ENCODE assay signal across 1 cellular context in genomic region chr17:78324391-78325075, GRCh38.
TF ChIP-seq lines count a peak whose summit lies in the region.

No MANE protein-coding gene starts in this region.

TF ChIP-seq in GM23338, 12 proteins besides CTCF, POLR2A, EP300 and RAD21 (continued from another document):
- TF ChIP-seq ZNF462 (CRISPR knock-in tag; IDR thresholded peaks at IDR 0.05), result no peak
- TF ChIP-seq EZH2phosphoT487 (IDR thresholded peaks at IDR 0.05; ENCODE audit: unreplicated experiment), result no peak
- TF ChIP-seq POLR2AphosphoS5 (IDR thresholded peaks at IDR 0.05; ENCODE audit: low read depth), result no peak
- no peak for TF ChIP-seq STAT1 (IDR thresholded peaks at IDR 0.05; ENCODE audit: unreplicated experiment)
- TF ChIP-seq REST (IDR thresholded peaks at IDR 0.05; ENCODE audit: unreplicated experiment), result no peak
- TF ChIP-seq ZNF114 (CRISPR knock-in tag; IDR thresholded peaks at IDR 0.05), result no peak
- TF ChIP-seq NANOG (IDR thresholded peaks at IDR 0.05; ENCODE audit: borderline replicate concordance), result no peak
- no peak for TF ChIP-seq EZH2 (IDR thresholded peaks at IDR 0.05; ENCODE audit: low read depth, unreplicated experiment)
- TF ChIP-seq JUNB (IDR thresholded peaks at IDR 0.05; ENCODE audit: unreplicated experiment), result no peak
- TF ChIP-seq ETS1 (IDR thresholded peaks at IDR 0.05), result no peak
- TF ChIP-seq ZNF331 (CRISPR knock-in tag; IDR thresholded peaks at IDR 0.05; ENCODE audit: low read depth), result no peak
